22 cellular contexts compared by ENCODE assay signal in genomic region chr16:72897707-72898106, GRCh38.
DNase-seq lines count a peak whose midpoint lies in the region; ATAC-seq and TF ChIP-seq lines count a peak whose summit lies in the region.
"Had no signal": no experiment of that assay in that cellular context is flagged by ENCODE, and none has a peak within 500 bp of the region (broad histone marks: within the 10 kb centered on the region; RNA-seq: fewer than 3 reads in every experiment).

No MANE protein-coding gene starts in this region.

- H3K4me1 Mint-ChIP-seq in MCF 10A (ENCODE audit: insufficient read depth, unreplicated experiment) (no peaks in the 10 kb centered on the region), Caco-2 (ENCODE audit: low read depth, unreplicated experiment) (peaks cover 13% of the 10 kb centered on the region), progenitor cell of endocrine pancreas (ENCODE audit: low read depth) (peaks cover 70% of the 10 kb centered on the region)
- H3K4me1 Mint-ChIP-seq: CD4-positive, CD25-positive, alpha-beta regulatory T cell; GM23338 had no signal

- no peak overlapping the region for H3K27ac ChIP-seq in breast epithelium
- H3K27ac ChIP-seq in hepatocyte = peak overlapping the region; percentile 52
- H3K27ac ChIP-seq in effector memory CD4-positive, alpha-beta T cell (ENCODE audit: insufficient read depth, low read length, poor library complexity, severe bottlenecking) = no peak overlapping the region
- H3K27ac ChIP-seq: 22Rv1, C4-2B had no signal

- TF ChIP-seq POLR2A in breast epithelium (IDR thresholded peaks at IDR 0.05) = no peak

- H3K4me2 ChIP-seq in hepatocyte = no peak overlapping the region
- H3K4me2 ChIP-seq: GM23338 had no signal

- H3K4me3 Mint-ChIP-seq in MCF 10A (ENCODE audit: unreplicated experiment) (no peak overlapping the region), Caco-2 (ENCODE audit: unreplicated experiment) (no peak overlapping the region), progenitor cell of endocrine pancreas (ENCODE audit: low read depth) (no peak overlapping the region)
- H3K4me3 Mint-ChIP-seq: CD4-positive, CD25-positive, alpha-beta regulatory T cell; CD8-positive, alpha-beta T cell; GM23338; H9 had no signal

- no peak overlapping the region for H2AFZ ChIP-seq in hepatocyte
- H2AFZ ChIP-seq: GM23338 had no signal

- H3K79me2 ChIP-seq in hepatocyte = peaks cover 69% of the 10 kb centered on the region

- TF ChIP-seq CTCF in MCF 10A (IDR thresholded peaks at IDR 0.05; ENCODE audit: unreplicated experiment) (no peak), breast epithelium (IDR thresholded peaks at IDR 0.05) (no peak), Caco-2 (IDR thresholded peaks at IDR 0.05; ENCODE audit: insufficient read depth in 1 of 2, low read depth in 1 of 2, low read length in 1 of 2, severe bottlenecking in 1 of 2, unreplicated experiment in 1 of 2) (no peak), hepatocyte (IDR thresholded peaks at IDR 0.05; ENCODE audit: poor library complexity) (no peak), progenitor cell of endocrine pancreas (IDR thresholded peaks at IDR 0.05; ENCODE audit: unreplicated experiment) (no peak)

- H3K27me3 Mint-ChIP-seq in MCF 10A (ENCODE audit: insufficient read depth, unreplicated experiment) (no peaks in the 10 kb centered on the region), Caco-2 (ENCODE audit: insufficient read depth, unreplicated experiment) (no peaks in the 10 kb centered on the region), progenitor cell of endocrine pancreas (no peaks in the 10 kb centered on the region)
- H3K27me3 Mint-ChIP-seq: CD4-positive, CD25-positive, alpha-beta regulatory T cell had no signal

- POLR2A ChIA-PET in MCF 10A (lab: Yijun Ruan, JAX) = no interaction called here
- POLR2A ChIA-PET in Caco-2 (lab: Charles Lee) = no interaction called here

- H3K4me1 ChIP-seq in breast epithelium (peaks cover 0 to 6% of the 10 kb centered on the region in 2 donors), Caco-2 (no peaks in the 10 kb centered on the region; the same call in 1 of the 2 replicates), hepatocyte (ENCODE audit: insufficient read depth) (no peaks in the 10 kb centered on the region)
- H3K4me1 ChIP-seq in effector memory CD4-positive, alpha-beta T cell (ENCODE audit: control insufficient read depth, insufficient read depth, low read length, poor library complexity, severe bottlenecking) = no peaks in the 10 kb centered on the region

- intact Hi-C loops in MCF 10A (cut with micrococcal nuclease) = no loop called here
- intact Hi-C loops in breast epithelium (cut with DNase I; ENCODE audit: low total_unique reads) = no loop called here
- intact Hi-C loops in Caco-2 (cut with micrococcal nuclease; ENCODE audit: unreplicated experiment) = no loop called here

- peaks cover 35% of the 10 kb centered on the region for H3K36me3 Mint-ChIP-seq in MCF 10A (ENCODE audit: insufficient read depth, unreplicated experiment)
- H3K36me3 Mint-ChIP-seq in Caco-2 (ENCODE audit: insufficient read depth, unreplicated experiment) = peaks cover 48% of the 10 kb centered on the region
- peaks cover 3% of the 10 kb centered on the region for H3K36me3 Mint-ChIP-seq in progenitor cell of endocrine pancreas (ENCODE audit: insufficient read depth)
- H3K36me3 Mint-ChIP-seq: CD4-positive, CD25-positive, alpha-beta regulatory T cell; CD8-positive, alpha-beta T cell had no signal

- CTCF ChIA-PET in MCF 10A (lab: Yijun Ruan, JAX) (no interaction called here), Caco-2 (lab: Charles Lee) (no interaction called here)

- H3K27ac Mint-ChIP-seq in MCF 10A (ENCODE audit: low read depth, unreplicated experiment) (peak overlapping the region; percentile 54), Caco-2 (ENCODE audit: unreplicated experiment) (peak overlapping the region; percentile 23), progenitor cell of endocrine pancreas (peak overlapping the region; percentile 97)
- H3K27ac Mint-ChIP-seq: CD4-positive, CD25-positive, alpha-beta regulatory T cell; CD8-positive, alpha-beta T cell; GM23338; H9 had no signal

- H3K9me3 ChIP-seq in breast epithelium (no peaks in the 10 kb centered on the region), Caco-2 (no peaks in the 10 kb centered on the region), hepatocyte (ENCODE audit: low read depth) (no peaks in the 10 kb centered on the region)
- H3K9me3 ChIP-seq in effector memory CD4-positive, alpha-beta T cell (ENCODE audit: control insufficient read depth, low read length) = no peaks in the 10 kb centered on the region
- H3K9me3 ChIP-seq: BE2C had no signal

- H3K9me3 Mint-ChIP-seq in MCF 10A (ENCODE audit: unreplicated experiment) (no peaks in the 10 kb centered on the region), Caco-2 (ENCODE audit: unreplicated experiment) (no peaks in the 10 kb centered on the region), progenitor cell of endocrine pancreas (ENCODE audit: low read depth) (no peaks in the 10 kb centered on the region)
- H3K9me3 Mint-ChIP-seq: CD4-positive, CD25-positive, alpha-beta regulatory T cell; CD8-positive, alpha-beta T cell; GM23338; H9 had no signal

- H3K27me3 ChIP-seq in breast epithelium (no peaks in the 10 kb centered on the region), Caco-2 (replicated peaks; ENCODE audit: control insufficient read depth, insufficient read depth, low read length) (no peaks in the 10 kb centered on the region), hepatocyte (no peaks in the 10 kb centered on the region)
- H3K27me3 ChIP-seq in effector memory CD4-positive, alpha-beta T cell (replicated peaks; ENCODE audit: control insufficient read depth, insufficient read depth, low read length, poor library complexity, severe bottlenecking) = no peaks in the 10 kb centered on the region
- H3K27me3 ChIP-seq: BE2C had no signal

- no peaks in the 10 kb centered on the region for H4K20me1 ChIP-seq in hepatocyte (ENCODE audit: insufficient read depth, poor library complexity, severe bottlenecking)

- 96% methylated on average over 6 of the region's 6 CpGs for WGBS in hepatocyte (ENCODE audit: low lambda C conversion rate, missing lambda C conversion rate)

- BruUV-seq in MCF 10A (replicated peaks; lab: Mats Ljungman, UMichigan) (no TSS peak), Caco-2 (replicated peaks; lab: Mats Ljungman, UMichigan) (no TSS peak)

- H3K9me2 ChIP-seq in hepatocyte (replicated peaks; ENCODE audit: insufficient read depth) = no peaks in the 10 kb centered on the region

- ATAC-seq in GM21737 (IDR thresholded peaks at IDR 0.05; ENCODE audit: unreplicated experiment) = no peak
- ATAC-seq: CD8-positive, alpha-beta T cell; GM12878; GM23338; HCT116 had no signal

- no peak for DNase-seq in MCF 10A (ENCODE audit: unreplicated experiment)
- DNase-seq in breast epithelium (ENCODE audit: low spot score in 2 of 2) = no peak
- DNase-seq in Caco-2 = no peak
- DNase-seq in hepatocyte (ENCODE audit: low spot score) = no peak
- no peak for DNase-seq in progenitor cell of endocrine pancreas (ENCODE audit: low spot score, unreplicated experiment)
- DNase-seq in effector memory CD4-positive, alpha-beta T cell = no peak
- no peak for DNase-seq in NCI-H2227 treated with DMSO at 0.1 percent for 48 hours (lab: John Stamatoyannopoulos, UW)
- DNase-seq: AML-193; BE2C; CD4-positive, CD25-positive, alpha-beta regulatory T cell; CD8-positive, alpha-beta T cell; DMS 273 treated with DMSO at 0.1 percent for 48 hours; DMS79; EL; GDM1; H9 had no signal

- H3K36me3 ChIP-seq in breast epithelium = no peaks in the 10 kb centered on the region
- peaks cover 1% of the 10 kb centered on the region; the same call in 1 of the 2 replicates for H3K36me3 ChIP-seq in Caco-2 (ENCODE audit: control insufficient read depth, insufficient read depth, low read length)
- H3K36me3 ChIP-seq in hepatocyte (replicated peaks; ENCODE audit: insufficient read depth, low read depth) = no peaks in the 10 kb centered on the region
- H3K36me3 ChIP-seq in effector memory CD4-positive, alpha-beta T cell (ENCODE audit: control insufficient read depth, insufficient read depth, low read length) = no peaks in the 10 kb centered on the region
- H3K36me3 ChIP-seq: BE2C had no signal

- no peak overlapping the region for H3K4me3 ChIP-seq in breast epithelium
- H3K4me3 ChIP-seq in Caco-2 (ENCODE audit: low read depth, low read length) = no peak overlapping the region
- no peak overlapping the region for H3K4me3 ChIP-seq in hepatocyte
- no peak overlapping the region for H3K4me3 ChIP-seq in effector memory CD4-positive, alpha-beta T cell (ENCODE audit: insufficient read depth, low read depth, low read length, poor library complexity, severe bottlenecking)
- H3K4me3 ChIP-seq: GM12878, GM23338 had no signal

Comparison
In these comparisons a context has a peak if more than half of its experiments do, and no peak if none do; other contexts are left out.
1. H3K27ac Mint-ChIP-seq: peak in every context shown above with its lines; median percentile 97 in progenitor cell of endocrine pancreas; 54 in MCF 10A; 23 in Caco-2.